Comparison of ENCODE assay signal across 1 cellular context in the genomic region with DNA sequence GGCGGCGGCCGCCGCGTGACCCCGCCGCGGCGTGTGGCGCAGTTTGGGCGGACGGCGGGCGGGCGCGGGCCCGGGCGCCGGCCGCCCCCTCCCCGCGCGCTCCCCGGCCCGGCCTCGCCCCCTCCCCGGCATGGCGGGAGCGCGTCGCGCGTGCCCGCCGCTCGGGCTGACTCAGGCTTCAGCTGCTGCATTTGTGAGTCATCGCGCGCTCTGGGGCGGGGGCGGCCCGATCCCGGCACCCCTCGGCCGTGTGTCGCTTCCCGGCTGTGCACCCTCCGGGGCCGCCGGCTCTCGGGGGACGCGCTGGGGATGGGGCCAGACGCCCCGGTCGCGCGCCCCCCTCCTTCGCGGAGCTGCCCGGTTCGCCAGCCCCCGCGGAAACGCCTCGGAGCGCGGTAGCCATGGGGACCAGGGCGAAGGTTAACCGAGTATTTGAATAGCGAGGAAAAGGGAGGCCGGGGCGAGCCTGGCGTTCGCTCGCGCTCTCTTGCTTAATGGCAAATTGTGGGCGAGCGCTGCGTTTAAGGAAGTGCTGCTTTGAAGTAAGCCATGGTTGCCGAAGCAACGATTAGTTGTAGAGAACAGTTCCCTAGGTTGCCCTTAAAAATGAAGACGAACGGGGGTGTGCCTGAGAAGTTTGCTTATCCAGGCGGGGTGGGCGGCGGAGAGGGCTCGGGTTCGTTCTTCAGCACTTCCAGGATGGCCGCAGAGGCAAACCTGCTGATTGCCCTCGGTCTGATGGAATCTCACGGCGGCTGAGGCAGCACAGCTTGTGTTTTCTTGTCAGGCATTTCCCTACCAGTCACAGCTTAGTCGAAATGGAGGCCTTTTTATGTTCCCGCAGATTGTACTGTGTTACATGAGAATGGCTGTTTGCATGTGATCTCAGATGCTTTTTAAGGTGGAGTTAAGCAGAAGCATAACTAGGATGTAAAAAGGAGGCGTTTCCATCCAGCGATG.
TF ChIP-seq lines count a peak whose summit lies in the region.

No MANE protein-coding gene starts in this region.

TF ChIP-seq in K562, 482 proteins besides CTCF, POLR2A, EP300 and RAD21 (continued from another document and continues in another):
- TF ChIP-seq, protein P1, sequence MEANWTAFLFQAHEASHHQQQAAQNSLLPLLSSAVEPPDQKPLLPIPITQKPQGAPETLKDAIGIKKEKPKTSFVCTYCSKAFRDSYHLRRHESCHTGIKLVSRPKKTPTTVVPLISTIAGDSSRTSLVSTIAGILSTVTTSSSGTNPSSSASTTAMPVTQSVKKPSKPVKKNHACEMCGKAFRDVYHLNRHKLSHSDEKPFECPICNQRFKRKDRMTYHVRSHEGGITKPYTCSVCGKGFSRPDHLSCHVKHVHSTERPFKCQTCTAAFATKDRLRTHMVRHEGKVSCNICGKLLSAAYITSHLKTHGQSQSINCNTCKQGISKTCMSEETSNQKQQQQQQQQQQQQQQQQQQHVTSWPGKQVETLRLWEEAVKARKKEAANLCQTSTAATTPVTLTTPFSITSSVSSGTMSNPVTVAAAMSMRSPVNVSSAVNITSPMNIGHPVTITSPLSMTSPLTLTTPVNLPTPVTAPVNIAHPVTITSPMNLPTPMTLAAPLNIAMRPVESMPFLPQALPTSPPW (CRISPR knock-in tag; IDR thresholded peaks at IDR 0.05): no peak
- TF ChIP-seq ILF3 (IDR thresholded peaks at IDR 0.05; ENCODE audit: borderline replicate concordance) (no peak), CBX5 (IDR thresholded peaks at IDR 0.05; ENCODE audit: borderline replicate concordance, low read depth) (no peak), MXI1 (IDR thresholded peaks at IDR 0.05; ENCODE audit: low read depth, low read length) (no peak), RBFOX2 (IDR thresholded peaks at IDR 0.05; ENCODE audit: low read depth, low read length) (peak; percentile 86), SETDB1 (IDR thresholded peaks at IDR 0.05; ENCODE audit: low read length) (no peak), NR1H2 (CRISPR knock-in tag; IDR thresholded peaks at IDR 0.05) (no peak), JUN (IDR thresholded peaks at IDR 0.05; ENCODE audit: borderline replicate concordance, low read depth, low read length) (peak; percentile 65), JUN (CRISPR knock-in tag; IDR thresholded peaks at IDR 0.05; ENCODE audit: borderline replicate concordance) (no peak), ZFP36 (IDR thresholded peaks at IDR 0.05; ENCODE audit: low read depth, low read length, partially characterized antibody) (no peak), E2F3 (CRISPR knock-in tag; IDR thresholded peaks at IDR 0.05) (no peak), TSC22D4 (tag; IDR thresholded peaks at IDR 0.05) (no peak), CBX2 (IDR thresholded peaks at IDR 0.05; ENCODE audit: insufficient read depth, low read length, poor library complexity, severe bottlenecking) (no peak), NR2C2 (CRISPR knock-in tag; IDR thresholded peaks at IDR 0.05) (no peak), NR2C2 (tag; IDR thresholded peaks at IDR 0.05) (peak; percentile 76; the same call in 1 of the 2 replicates), ZNF57 (CRISPR knock-in tag; IDR thresholded peaks at IDR 0.05) (no peak), ETV6 (IDR thresholded peaks at IDR 0.05; ENCODE audit: borderline replicate concordance in 1 of 2, low read depth in 2 of 2, low read length in 1 of 2) (no peak), ETV6 (CRISPR knock-in tag; IDR thresholded peaks at IDR 0.05; ENCODE audit: borderline replicate concordance) (no peak), GTF2A2 (tag; IDR thresholded peaks at IDR 0.05) (no peak), RFX1 (IDR thresholded peaks at IDR 0.05) (peak; percentile 64; the same call in 1 of the 2 replicates), HDAC2 (IDR thresholded peaks at IDR 0.05) (no peak)
- TF ChIP-seq, protein P2, sequence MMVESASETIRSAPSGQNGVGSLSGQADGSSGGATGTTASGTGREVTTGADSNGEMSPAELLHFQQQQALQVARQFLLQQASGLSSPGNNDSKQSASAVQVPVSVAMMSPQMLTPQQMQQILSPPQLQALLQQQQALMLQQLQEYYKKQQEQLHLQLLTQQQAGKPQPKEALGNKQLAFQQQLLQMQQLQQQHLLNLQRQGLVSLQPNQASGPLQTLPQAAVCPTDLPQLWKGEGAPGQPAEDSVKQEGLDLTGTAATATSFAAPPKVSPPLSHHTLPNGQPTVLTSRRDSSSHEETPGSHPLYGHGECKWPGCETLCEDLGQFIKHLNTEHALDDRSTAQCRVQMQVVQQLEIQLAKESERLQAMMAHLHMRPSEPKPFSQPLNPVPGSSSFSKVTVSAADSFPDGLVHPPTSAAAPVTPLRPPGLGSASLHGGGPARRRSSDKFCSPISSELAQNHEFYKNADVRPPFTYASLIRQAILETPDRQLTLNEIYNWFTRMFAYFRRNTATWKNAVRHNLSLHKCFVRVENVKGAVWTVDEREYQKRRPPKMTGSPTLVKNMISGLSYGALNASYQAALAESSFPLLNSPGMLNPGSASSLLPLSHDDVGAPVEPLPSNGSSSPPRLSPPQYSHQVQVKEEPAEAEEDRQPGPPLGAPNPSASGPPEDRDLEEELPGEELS (CRISPR knock-in tag; IDR thresholded peaks at IDR 0.05; ENCODE audit: borderline replicate concordance): no peak
- TF ChIP-seq, protein P3, sequence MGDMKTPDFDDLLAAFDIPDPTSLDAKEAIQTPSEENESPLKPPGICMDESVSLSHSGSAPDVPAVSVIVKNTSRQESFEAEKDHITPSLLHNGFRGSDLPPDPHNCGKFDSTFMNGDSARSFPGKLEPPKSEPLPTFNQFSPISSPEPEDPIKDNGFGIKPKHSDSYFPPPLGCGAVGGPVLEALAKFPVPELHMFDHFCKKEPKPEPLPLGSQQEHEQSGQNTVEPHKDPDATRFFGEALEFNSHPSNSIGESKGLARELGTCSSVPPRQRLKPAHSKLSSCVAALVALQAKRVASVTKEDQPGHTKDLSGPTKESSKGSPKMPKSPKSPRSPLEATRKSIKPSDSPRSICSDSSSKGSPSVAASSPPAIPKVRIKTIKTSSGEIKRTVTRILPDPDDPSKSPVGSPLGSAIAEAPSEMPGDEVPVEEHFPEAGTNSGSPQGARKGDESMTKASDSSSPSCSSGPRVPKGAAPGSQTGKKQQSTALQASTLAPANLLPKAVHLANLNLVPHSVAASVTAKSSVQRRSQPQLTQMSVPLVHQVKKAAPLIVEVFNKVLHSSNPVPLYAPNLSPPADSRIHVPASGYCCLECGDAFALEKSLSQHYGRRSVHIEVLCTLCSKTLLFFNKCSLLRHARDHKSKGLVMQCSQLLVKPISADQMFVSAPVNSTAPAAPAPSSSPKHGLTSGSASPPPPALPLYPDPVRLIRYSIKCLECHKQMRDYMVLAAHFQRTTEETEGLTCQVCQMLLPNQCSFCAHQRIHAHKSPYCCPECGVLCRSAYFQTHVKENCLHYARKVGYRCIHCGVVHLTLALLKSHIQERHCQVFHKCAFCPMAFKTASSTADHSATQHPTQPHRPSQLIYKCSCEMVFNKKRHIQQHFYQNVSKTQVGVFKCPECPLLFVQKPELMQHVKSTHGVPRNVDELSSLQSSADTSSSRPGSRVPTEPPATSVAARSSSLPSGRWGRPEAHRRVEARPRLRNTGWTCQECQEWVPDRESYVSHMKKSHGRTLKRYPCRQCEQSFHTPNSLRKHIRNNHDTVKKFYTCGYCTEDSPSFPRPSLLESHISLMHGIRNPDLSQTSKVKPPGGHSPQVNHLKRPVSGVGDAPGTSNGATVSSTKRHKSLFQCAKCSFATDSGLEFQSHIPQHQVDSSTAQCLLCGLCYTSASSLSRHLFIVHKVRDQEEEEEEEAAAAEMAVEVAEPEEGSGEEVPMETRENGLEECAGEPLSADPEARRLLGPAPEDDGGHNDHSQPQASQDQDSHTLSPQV (IDR thresholded peaks at IDR 0.05): peak; percentile 32; the same call in 1 of the 2 replicates
- TF ChIP-seq, protein P4, sequence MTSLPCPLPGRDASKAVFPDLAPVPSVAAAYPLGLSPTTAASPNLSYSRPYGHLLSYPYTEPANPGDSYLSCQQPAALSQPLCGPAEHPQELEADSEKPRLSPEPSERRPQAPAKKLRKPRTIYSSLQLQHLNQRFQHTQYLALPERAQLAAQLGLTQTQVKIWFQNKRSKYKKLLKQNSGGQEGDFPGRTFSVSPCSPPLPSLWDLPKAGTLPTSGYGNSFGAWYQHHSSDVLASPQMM (CRISPR knock-in tag; IDR thresholded peaks at IDR 0.05): no peak
- TF ChIP-seq, protein P5, sequence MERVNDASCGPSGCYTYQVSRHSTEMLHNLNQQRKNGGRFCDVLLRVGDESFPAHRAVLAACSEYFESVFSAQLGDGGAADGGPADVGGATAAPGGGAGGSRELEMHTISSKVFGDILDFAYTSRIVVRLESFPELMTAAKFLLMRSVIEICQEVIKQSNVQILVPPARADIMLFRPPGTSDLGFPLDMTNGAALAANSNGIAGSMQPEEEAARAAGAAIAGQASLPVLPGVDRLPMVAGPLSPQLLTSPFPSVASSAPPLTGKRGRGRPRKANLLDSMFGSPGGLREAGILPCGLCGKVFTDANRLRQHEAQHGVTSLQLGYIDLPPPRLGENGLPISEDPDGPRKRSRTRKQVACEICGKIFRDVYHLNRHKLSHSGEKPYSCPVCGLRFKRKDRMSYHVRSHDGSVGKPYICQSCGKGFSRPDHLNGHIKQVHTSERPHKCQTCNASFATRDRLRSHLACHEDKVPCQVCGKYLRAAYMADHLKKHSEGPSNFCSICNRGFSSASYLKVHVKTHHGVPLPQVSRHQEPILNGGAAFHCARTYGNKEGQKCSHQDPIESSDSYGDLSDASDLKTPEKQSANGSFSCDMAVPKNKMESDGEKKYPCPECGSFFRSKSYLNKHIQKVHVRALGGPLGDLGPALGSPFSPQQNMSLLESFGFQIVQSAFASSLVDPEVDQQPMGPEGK (CRISPR knock-in tag; IDR thresholded peaks at IDR 0.05; ENCODE audit: borderline replicate concordance): no peak
- TF ChIP-seq, protein P6, sequence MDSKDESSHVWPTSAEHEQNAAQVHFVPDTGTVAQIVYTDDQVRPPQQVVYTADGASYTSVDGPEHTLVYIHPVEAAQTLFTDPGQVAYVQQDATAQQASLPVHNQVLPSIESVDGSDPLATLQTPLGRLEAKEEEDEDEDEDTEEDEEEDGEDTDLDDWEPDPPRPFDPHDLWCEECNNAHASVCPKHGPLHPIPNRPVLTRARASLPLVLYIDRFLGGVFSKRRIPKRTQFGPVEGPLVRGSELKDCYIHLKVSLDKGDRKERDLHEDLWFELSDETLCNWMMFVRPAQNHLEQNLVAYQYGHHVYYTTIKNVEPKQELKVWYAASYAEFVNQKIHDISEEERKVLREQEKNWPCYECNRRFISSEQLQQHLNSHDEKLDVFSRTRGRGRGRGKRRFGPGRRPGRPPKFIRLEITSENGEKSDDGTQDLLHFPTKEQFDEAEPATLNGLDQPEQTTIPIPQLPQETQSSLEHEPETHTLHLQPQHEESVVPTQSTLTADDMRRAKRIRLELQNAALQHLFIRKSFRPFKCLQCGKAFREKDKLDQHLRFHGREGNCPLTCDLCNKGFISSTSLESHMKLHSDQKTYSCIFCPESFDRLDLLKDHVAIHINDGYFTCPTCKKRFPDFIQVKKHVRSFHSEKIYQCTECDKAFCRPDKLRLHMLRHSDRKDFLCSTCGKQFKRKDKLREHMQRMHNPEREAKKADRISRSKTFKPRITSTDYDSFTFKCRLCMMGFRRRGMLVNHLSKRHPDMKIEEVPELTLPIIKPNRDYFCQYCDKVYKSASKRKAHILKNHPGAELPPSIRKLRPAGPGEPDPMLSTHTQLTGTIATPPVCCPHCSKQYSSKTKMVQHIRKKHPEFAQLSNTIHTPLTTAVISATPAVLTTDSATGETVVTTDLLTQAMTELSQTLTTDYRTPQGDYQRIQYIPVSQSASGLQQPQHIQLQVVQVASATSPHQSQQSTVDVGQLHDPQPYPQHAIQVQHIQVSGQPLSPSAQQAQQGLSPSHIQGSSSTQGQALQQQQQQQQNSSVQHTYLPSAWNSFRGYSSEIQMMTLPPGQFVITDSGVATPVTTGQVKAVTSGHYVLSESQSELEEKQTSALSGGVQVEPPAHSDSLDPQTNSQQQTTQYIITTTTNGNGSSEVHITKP (IDR thresholded peaks at IDR 0.05; ENCODE audit: partially characterized antibody): no peak
- TF ChIP-seq, protein P7, sequence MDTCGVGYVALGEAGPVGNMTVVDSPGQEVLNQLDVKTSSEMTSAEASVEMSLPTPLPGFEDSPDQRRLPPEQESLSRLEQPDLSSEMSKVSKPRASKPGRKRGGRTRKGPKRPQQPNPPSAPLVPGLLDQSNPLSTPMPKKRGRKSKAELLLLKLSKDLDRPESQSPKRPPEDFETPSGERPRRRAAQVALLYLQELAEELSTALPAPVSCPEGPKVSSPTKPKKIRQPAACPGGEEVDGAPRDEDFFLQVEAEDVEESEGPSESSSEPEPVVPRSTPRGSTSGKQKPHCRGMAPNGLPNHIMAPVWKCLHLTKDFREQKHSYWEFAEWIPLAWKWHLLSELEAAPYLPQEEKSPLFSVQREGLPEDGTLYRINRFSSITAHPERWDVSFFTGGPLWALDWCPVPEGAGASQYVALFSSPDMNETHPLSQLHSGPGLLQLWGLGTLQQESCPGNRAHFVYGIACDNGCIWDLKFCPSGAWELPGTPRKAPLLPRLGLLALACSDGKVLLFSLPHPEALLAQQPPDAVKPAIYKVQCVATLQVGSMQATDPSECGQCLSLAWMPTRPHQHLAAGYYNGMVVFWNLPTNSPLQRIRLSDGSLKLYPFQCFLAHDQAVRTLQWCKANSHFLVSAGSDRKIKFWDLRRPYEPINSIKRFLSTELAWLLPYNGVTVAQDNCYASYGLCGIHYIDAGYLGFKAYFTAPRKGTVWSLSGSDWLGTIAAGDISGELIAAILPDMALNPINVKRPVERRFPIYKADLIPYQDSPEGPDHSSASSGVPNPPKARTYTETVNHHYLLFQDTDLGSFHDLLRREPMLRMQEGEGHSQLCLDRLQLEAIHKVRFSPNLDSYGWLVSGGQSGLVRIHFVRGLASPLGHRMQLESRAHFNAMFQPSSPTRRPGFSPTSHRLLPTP (IDR thresholded peaks at IDR 0.05; ENCODE audit: borderline replicate concordance, extremely low read depth, insufficient read length): no peak
- TF ChIP-seq, protein P8, sequence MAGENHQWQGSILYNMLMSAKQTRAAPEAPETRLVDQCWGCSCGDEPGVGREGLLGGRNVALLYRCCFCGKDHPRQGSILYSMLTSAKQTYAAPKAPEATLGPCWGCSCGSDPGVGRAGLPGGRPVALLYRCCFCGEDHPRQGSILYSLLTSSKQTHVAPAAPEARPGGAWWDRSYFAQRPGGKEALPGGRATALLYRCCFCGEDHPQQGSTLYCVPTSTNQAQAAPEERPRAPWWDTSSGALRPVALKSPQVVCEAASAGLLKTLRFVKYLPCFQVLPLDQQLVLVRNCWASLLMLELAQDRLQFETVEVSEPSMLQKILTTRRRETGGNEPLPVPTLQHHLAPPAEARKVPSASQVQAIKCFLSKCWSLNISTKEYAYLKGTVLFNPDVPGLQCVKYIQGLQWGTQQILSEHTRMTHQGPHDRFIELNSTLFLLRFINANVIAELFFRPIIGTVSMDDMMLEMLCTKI (IDR thresholded peaks at IDR 0.05; ENCODE audit: partially characterized antibody): no peak
- TF ChIP-seq, protein P9, sequence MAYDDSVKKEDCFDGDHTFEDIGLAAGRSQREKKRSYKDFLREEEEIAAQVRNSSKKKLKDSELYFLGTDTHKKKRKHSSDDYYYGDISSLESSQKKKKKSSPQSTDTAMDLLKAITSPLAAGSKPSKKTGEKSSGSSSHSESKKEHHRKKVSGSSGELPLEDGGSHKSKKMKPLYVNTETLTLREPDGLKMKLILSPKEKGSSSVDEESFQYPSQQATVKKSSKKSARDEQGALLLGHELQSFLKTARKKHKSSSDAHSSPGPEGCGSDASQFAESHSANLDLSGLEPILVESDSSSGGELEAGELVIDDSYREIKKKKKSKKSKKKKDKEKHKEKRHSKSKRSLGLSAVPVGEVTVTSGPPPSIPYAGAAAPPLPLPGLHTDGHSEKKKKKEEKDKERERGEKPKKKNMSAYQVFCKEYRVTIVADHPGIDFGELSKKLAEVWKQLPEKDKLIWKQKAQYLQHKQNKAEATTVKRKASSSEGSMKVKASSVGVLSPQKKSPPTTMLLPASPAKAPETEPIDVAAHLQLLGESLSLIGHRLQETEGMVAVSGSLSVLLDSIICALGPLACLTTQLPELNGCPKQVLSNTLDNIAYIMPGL (CRISPR knock-in tag; IDR thresholded peaks at IDR 0.05): no peak
